In the genomic region with DNA sequence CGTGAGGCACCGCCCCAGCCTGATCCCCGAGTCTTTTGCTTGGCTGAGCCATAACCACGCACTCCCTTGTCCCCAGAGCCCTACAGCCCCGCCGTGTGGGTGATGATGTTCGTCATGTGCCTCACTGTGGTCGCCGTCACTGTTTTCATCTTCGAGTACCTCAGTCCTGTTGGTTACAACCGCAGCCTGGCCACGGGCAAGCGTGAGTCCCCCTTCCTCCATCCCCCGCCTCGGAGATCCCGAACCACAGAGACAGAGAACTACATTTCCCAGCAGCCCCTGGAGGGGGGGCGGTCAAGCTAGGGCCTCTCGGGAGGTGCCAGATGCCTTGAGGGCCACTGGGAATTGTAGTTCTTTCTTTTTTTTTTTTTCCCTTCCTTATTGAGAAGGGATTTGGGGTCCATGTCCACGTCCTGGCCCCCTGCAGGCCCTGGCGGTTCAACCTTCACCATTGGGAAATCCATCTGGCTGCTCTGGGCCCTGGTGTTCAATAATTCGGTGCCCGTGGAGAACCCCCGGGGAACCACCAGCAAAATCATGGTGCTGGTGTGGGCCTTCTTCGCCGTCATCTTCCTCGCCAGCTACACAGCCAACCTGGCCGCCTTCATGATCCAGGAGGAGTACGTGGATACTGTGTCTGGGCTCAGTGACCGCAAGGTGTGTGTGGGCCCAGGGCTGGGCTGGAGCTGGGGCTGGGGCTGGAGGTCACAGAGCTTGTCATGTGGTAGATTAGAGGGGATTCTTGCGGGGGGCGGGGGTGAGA, we compare ENCODE assay signal across 8 cellular contexts.
A peak's percentile ranks its signal among the peaks of the same experiment; 100 is the strongest.
DNase-seq lines count a peak whose midpoint lies in the region; ATAC-seq and TF ChIP-seq lines count a peak whose summit lies in the region.

No MANE protein-coding gene starts in this region.

- TF ChIP-seq CTCF in DOHH2 (IDR thresholded peaks at IDR 0.05; ENCODE audit: low read depth, low read length, poor library complexity, severe bottlenecking): no peak
- no peak for TF ChIP-seq CTCF in HEK293 (tag by site-specific recombination; IDR thresholded peaks at IDR 0.05)

- DNase-seq in activated naive CD4-positive, alpha-beta T cell treated with anti-CD3 and anti-CD28 coated beads, Interleukin-2, amount 10 ng/mL, durations not matched to agents 7 days and 5 days: peak; percentile 80
- DNase-seq in left kidney (ENCODE audit: low read depth, low spot score): peak; percentile 86
- DNase-seq in stimulated activated CD8-positive, alpha-beta memory T cell treated with anti-CD3 and anti-CD28 coated beads, Interleukin-7, amount 100 ng/mL, for 1 hour (ENCODE audit: low read depth in 2 of 2): peak; percentile 34 to 38
- no peak for DNase-seq in NCI-H1092 treated with DMSO at 0.1 percent for 48 hours (lab: John Stamatoyannopoulos, UW)
- DNase-seq in HuH-7 (ENCODE audit: low spot score): no peak

- H3K27me3 ChIP-seq in DOHH2 (ENCODE audit: control insufficient read depth, low read length): peaks cover 6% of the 10 kb centered on the region

- H3F3A ChIP-seq in DOHH2 (ENCODE audit: control insufficient read depth, insufficient read depth): no peaks in the 10 kb centered on the region

- H3K27ac ChIP-seq in DOHH2 (ENCODE audit: low read depth, low read length) (no peak overlapping the region), HEK293 (ENCODE audit: extremely low read depth, low read depth, low read length) (no peak overlapping the region)

- H4K20me1 ChIP-seq in DOHH2 (ENCODE audit: control insufficient read depth, insufficient read depth, low read depth, low read length): no peaks in the 10 kb centered on the region

- POLR2A ChIA-PET in HEK293 (lab: Yijun Ruan, JAX): interaction anchor here (1.1 to 1.4 kb wide), 2 partner anchors 29 to 55 kb away, joined by 3 read pairs; a partner anchor contains a TSS

- no peaks in the 10 kb centered on the region for H3K9me2 ChIP-seq in DOHH2 (replicated peaks; ENCODE audit: control insufficient read depth, low read length)

- peak overlapping the region; percentile 55 for H3K4me2 ChIP-seq in DOHH2 (ENCODE audit: low read length)

- CTCF ChIA-PET in HEK293 (lab: Yijun Ruan, JAX): interaction anchor here (0.6 kb wide), 2 partner anchors 62 to 182 kb away, joined by 3 read pairs; no protein-coding TSS in a partner anchor
- CTCF ChIA-PET in activated naive CD4-positive, alpha-beta T cell treated with anti-CD3 and anti-CD28 coated beads, Interleukin-2, amount 10 ng/mL, durations not matched to agents 7 days and 5 days (lab: Charles Lee): interaction anchor here (1.0 kb wide), 1 partner anchor 28 kb away, joined by 5 read pairs; a partner anchor contains a TSS

- H3K4me3 Mint-ChIP-seq in activated naive CD4-positive, alpha-beta T cell treated with anti-CD3 and anti-CD28 coated beads, Interleukin-2, amount 10 ng/mL, durations not matched to agents 7 days and 5 days: peak overlapping the region; percentile 64

- no peaks in the 10 kb centered on the region for H3K36me3 Mint-ChIP-seq in activated naive CD4-positive, alpha-beta T cell treated with anti-CD3 and anti-CD28 coated beads, Interleukin-2, amount 10 ng/mL, durations not matched to agents 7 days and 5 days

- H3K36me3 ChIP-seq in DOHH2 (ENCODE audit: control insufficient read depth, low read length): no peaks in the 10 kb centered on the region
- no peaks in the 10 kb centered on the region for H3K36me3 ChIP-seq in HEK293 (ENCODE audit: control insufficient read depth in 2 of 2, insufficient read depth in 1 of 2, low read length in 2 of 2)

- peak; percentile 86 for ATAC-seq in SK-N-SH treated with all-trans-retinoic acid at 6 μM for 48 hours

- H3K27me3 Mint-ChIP-seq in activated naive CD4-positive, alpha-beta T cell treated with anti-CD3 and anti-CD28 coated beads, Interleukin-2, amount 10 ng/mL, durations not matched to agents 7 days and 5 days: peaks cover 67% of the 10 kb centered on the region

- H3K4me1 ChIP-seq in DOHH2 (ENCODE audit: control insufficient read depth, low read length) (peaks cover 17% of the 10 kb centered on the region), HEK293 (ENCODE audit: control insufficient read depth, insufficient read depth, low read length) (peaks cover 2% of the 10 kb centered on the region; the same call in 1 of the 2 replicates)

- peaks cover 31% of the 10 kb centered on the region for H3K4me1 Mint-ChIP-seq in activated naive CD4-positive, alpha-beta T cell treated with anti-CD3 and anti-CD28 coated beads, Interleukin-2, amount 10 ng/mL, durations not matched to agents 7 days and 5 days

- H3K4me3 ChIP-seq in DOHH2 (ENCODE audit: low read length) (peak overlapping the region; percentile 50), HEK293 (ENCODE audit: low read depth, low read length) (no peak overlapping the region)

- no peaks in the 10 kb centered on the region for H3K79me2 ChIP-seq in DOHH2 (ENCODE audit: control insufficient read depth, low read length)

- H3K9me3 ChIP-seq in DOHH2 (ENCODE audit: control insufficient read depth, insufficient read depth, low read length): no peaks in the 10 kb centered on the region
- no peaks in the 10 kb centered on the region for H3K9me3 ChIP-seq in HEK293 (ENCODE audit: control insufficient read depth, insufficient read depth, low read depth, low read length)

- peak overlapping the region; percentile 62 for H3K27ac Mint-ChIP-seq in activated naive CD4-positive, alpha-beta T cell treated with anti-CD3 and anti-CD28 coated beads, Interleukin-2, amount 10 ng/mL, durations not matched to agents 7 days and 5 days

- no peaks in the 10 kb centered on the region for H3K9me3 Mint-ChIP-seq in activated naive CD4-positive, alpha-beta T cell treated with anti-CD3 and anti-CD28 coated beads, Interleukin-2, amount 10 ng/mL, durations not matched to agents 7 days and 5 days

TF ChIP-seq in HEK293, 187 proteins besides CTCF, POLR2A, EP300 and RAD21 (continues in another document):
- TF ChIP-seq ZNF677 (tag by site-specific recombination; IDR thresholded peaks at IDR 0.05): no peak
- no peak for TF ChIP-seq ZNF521 (tag by site-specific recombination; IDR thresholded peaks at IDR 0.05)
- TF ChIP-seq ZNF157 (tag by site-specific recombination; IDR thresholded peaks at IDR 0.05): no peak
- no peak for TF ChIP-seq ZNF248 (tag by site-specific recombination; IDR thresholded peaks at IDR 0.05)
- peak; percentile 45 for TF ChIP-seq ZXDB (tag by site-specific recombination; IDR thresholded peaks at IDR 0.05)
- TF ChIP-seq ZNF621 (tag by site-specific recombination; IDR thresholded peaks at IDR 0.05): no peak
- no peak for TF ChIP-seq ZSCAN30 (tag by site-specific recombination; IDR thresholded peaks at IDR 0.05)
- TF ChIP-seq ZNF514 (tag by site-specific recombination; IDR thresholded peaks at IDR 0.05): no peak
- TF ChIP-seq, protein P1, sequence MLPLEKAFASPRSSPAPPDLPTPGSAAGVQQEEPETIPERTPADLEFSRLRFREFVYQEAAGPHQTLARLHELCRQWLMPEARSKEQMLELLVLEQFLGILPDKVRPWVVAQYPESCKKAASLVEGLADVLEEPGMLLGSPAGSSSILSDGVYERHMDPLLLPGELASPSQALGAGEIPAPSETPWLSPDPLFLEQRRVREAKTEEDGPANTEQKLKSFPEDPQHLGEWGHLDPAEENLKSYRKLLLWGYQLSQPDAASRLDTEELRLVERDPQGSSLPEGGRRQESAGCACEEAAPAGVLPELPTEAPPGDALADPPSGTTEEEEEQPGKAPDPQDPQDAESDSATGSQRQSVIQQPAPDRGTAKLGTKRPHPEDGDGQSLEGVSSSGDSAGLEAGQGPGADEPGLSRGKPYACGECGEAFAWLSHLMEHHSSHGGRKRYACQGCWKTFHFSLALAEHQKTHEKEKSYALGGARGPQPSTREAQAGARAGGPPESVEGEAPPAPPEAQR (tag by site-specific recombination; IDR thresholded peaks at IDR 0.05): no peak
- no peak for TF ChIP-seq ZNF146 (tag by site-specific recombination; IDR thresholded peaks at IDR 0.05)
- no peak for TF ChIP-seq ZNF596 (tag by site-specific recombination; IDR thresholded peaks at IDR 0.05)
- TF ChIP-seq ZNF416 (tag by site-specific recombination; IDR thresholded peaks at IDR 0.05): no peak
- TF ChIP-seq ZBTB17 (tag by site-specific recombination; IDR thresholded peaks at IDR 0.05): peak; percentile 89
- no peak for TF ChIP-seq ZNF132 (tag by site-specific recombination; IDR thresholded peaks at IDR 0.05; ENCODE audit: borderline replicate concordance)

TF ChIP-seq in SK-N-SH treated with all-trans-retinoic acid at 6 μM for 48 hours, 23 proteins besides CTCF, POLR2A, EP300 and RAD21:
- TF ChIP-seq ZNF8 (CRISPR knock-in tag; IDR thresholded peaks at IDR 0.05) (no peak), ZNF70 (CRISPR knock-in tag; IDR thresholded peaks at IDR 0.05) (no peak), PPARA (CRISPR knock-in tag; IDR thresholded peaks at IDR 0.05; ENCODE audit: borderline replicate concordance) (no peak), ZFP3 (CRISPR knock-in tag; IDR thresholded peaks at IDR 0.05) (no peak), CSDC2 (CRISPR knock-in tag; IDR thresholded peaks at IDR 0.05) (no peak)

Comparison
In these comparisons a context has a peak if more than half of its experiments do, and no peak if none do; other contexts are left out.
1. DNase-seq: peak in activated naive CD4-positive, alpha-beta T cell treated with anti-CD3 and anti-CD28 coated beads, Interleukin-2, amount 10 ng/mL, durations not matched to agents 7 days and 5 days (single experiment), left kidney (single experiment) and stimulated activated CD8-positive, alpha-beta memory T cell treated with anti-CD3 and anti-CD28 coated beads, Interleukin-7, amount 100 ng/mL, for 1 hour (2 of 2); none in NCI-H1092 treated with DMSO at 0.1 percent for 48 hours (single experiment) and HuH-7 (single experiment).